ENCODE assay signal across 29 cellular contexts in the genomic region with DNA sequence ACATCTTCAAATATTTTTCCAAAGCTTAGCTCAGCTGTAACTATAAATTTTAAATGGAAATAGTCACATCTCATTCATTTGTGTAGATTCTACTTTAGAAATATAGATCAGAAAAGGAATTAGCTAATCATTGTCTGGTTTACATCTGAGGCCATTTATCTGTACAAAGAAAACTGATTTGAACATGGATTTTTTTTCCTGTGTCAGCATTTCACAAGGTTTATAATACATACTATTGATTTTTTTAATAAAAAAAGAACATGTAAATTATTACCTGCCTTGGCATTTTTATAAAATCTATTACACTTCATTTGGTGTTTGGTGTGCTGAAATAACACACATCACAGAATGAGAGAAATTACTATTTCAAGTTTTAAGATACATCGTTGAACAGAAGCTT. TPM values are rescaled to one million over a fixed set of nuclear protein-coding genes. Genes with fewer than 3 reads are reported as not detected.
"Had no signal": no experiment of that assay in that cellular context is flagged by ENCODE, and none has a peak within 500 bp of the region (broad histone marks: within the 10 kb centered on the region; RNA-seq: fewer than 3 reads in every experiment).

No MANE protein-coding gene starts in this region.

- ATAC-seq: activated CD8-positive, alpha-beta memory T cell treated with anti-CD3 and anti-CD28 coated beads, Interleukin-2, amount 10 ng/mL, durations not matched to agents 7 days and 5 days; activated CD8-positive, alpha-beta T cell treated with anti-CD3 and anti-CD28 coated beads for 36 hours; activated naive CD8-positive, alpha-beta T cell treated with anti-CD3 and anti-CD28 coated beads, Interleukin-2, amount 50 U/mL, for 24 hours had no signal

- H3K36me3 ChIP-seq: ascending aorta, cardiac muscle cell had no signal

- FAIRE-seq: bronchial epithelial cell, TTC549 had no signal

- H3K4me3 ChIP-seq: ascending aorta, cardiac muscle cell had no signal

- H3K27ac ChIP-seq: ascending aorta, cardiac muscle cell, VCaP had no signal

- H3K27me3 ChIP-seq: ascending aorta had no signal

- H3K4me1 ChIP-seq: ascending aorta had no signal

- H3K9me3 ChIP-seq: ascending aorta had no signal

- DNase-seq: activated B cell treated with CpG ODN at 0.5 μM for 24 hours; activated CD4-positive, alpha-beta memory T cell treated with anti-CD3 and anti-CD28 coated beads for 36 hours; activated CD4-positive, alpha-beta T cell treated with anti-CD3 and anti-CD28 coated beads for 4 hours; activated CD4-positive, alpha-beta T cell treated with anti-CD3 and anti-CD28 coated beads, Interleukin-2, amount 10 ng/mL, durations not matched to agents 24 days and 14 days; activated CD4-positive, alpha-beta T cell treated with anti-CD3 and anti-CD28 coated beads, Interleukin-2, amount 50 U/mL, for 1 hour; activated CD4-positive, alpha-beta T cell treated with anti-CD3 and anti-CD28 coated beads, Interleukin-2, amount 50 U/mL, for 4 hours; activated CD4-positive, CD25-positive, alpha-beta regulatory T cell treated with anti-CD3 and anti-CD28 coated beads, Interleukin-2, amount 50 U/mL, for 72 hours; activated CD8-positive, alpha-beta memory T cell treated with anti-CD3 and anti-CD28 coated beads, Interleukin-2, amount 10 ng/mL, durations not matched to agents 7 days and 5 days; activated CD8-positive, alpha-beta memory T cell treated with anti-CD3 and anti-CD28 coated beads, Interleukin-2, amount 50 U/mL, for 48 hours; activated CD8-positive, alpha-beta T cell treated with anti-CD3 and anti-CD28 coated beads for 36 hours; activated effector memory CD4-positive, alpha-beta T cell treated with Interleukin-2 at 50 U/mL for 16 hours; activated gamma-delta T cell; activated naive CD4-positive, alpha-beta T cell treated with anti-CD3 and anti-CD28 coated beads, Interleukin-2, amount 10 ng/mL, durations not matched to agents 7 days and 5 days; activated naive CD4-positive, alpha-beta T cell treated with Interleukin-2 at 50 U/mL for 16 hours; activated naive CD8-positive, alpha-beta T cell treated with anti-CD3 and anti-CD28 coated beads, Interleukin-2, amount 10 ng/mL, durations not matched to agents 7 days and 5 days; activated naive CD8-positive, alpha-beta T cell treated with anti-CD3 and anti-CD28 coated beads, Interleukin-2, amount 50 U/mL, for 24 hours; activated T-cell treated with anti-CD3 and anti-CD28 coated beads, Interleukin-2, amount 50 U/mL, for 24 hours; activated T-cell treated with anti-CD3 and anti-CD28 coated beads, Interleukin-2, amount 50 U/mL, for 48 hours; amygdala; anterior cingulate cortex; central memory CD4-positive, alpha-beta T cell; T-helper 2 cell; T-helper 9 cell had no signal

RNA-seq across cellular contexts. Expression of a gene that starts 3.5 kb away (rescaled TPM):
- total RNA-seq: activated B cell treated with CpG ODN at 0.5 μM for 24 hours; activated CD4-positive, alpha-beta T cell treated with anti-CD3 and anti-CD28 coated beads, Interleukin-2, amount 10 ng/mL, durations not matched to agents 24 days and 14 days; activated CD8-positive, alpha-beta memory T cell treated with anti-CD3 and anti-CD28 coated beads, Interleukin-2, amount 10 ng/mL, durations not matched to agents 7 days and 5 days; activated CD8-positive, alpha-beta T cell treated with anti-CD3 and anti-CD28 coated beads for 36 hours; activated naive CD8-positive, alpha-beta T cell treated with anti-CD3 and anti-CD28 coated beads, Interleukin-2, amount 10 ng/mL, durations not matched to agents 7 days and 5 days; activated T-helper 2 cell treated with anti-CD3 and anti-CD28 coated beads, Interferon-gamma antibody, Interleukin-2, Interleukin-4, amounts not matched to agents 10 μg/mL and 5 μg/mL and 100 μg/mL, durations not matched to agents 14 hours and 24 hours and 36 hours; ascending aorta had no signal
